ENCODE assay signal across 8 cellular contexts in genomic region chr12:57759360-57759980, GRCh38. TPM values are rescaled to one million over a fixed set of nuclear protein-coding genes. Genes with fewer than 3 reads are reported as not detected.
DNase-seq lines count a peak whose midpoint lies in the region; ATAC-seq, FAIRE-seq and TF ChIP-seq lines count a peak whose summit lies in the region.

No MANE protein-coding gene starts in this region.

- dilution Hi-C loops in IMR-90 (cut with HindIII; ENCODE audit: low sequenced_read_pairs, unreplicated experiment), result no loop called here

- H4K8ac ChIP-seq in IMR-90 (ENCODE audit: low read depth in 2 of 2, low read length in 2 of 2), result no peak overlapping the region

- H3K27me3 ChIP-seq in IMR-90 (ENCODE audit: control insufficient read depth, insufficient read depth, low read length) (peaks cover 24% of the 10 kb centered on the region), uterus (peaks cover 15 to 23% of the 10 kb centered on the region in 2 donors)

- H2BK120ac ChIP-seq in IMR-90 (ENCODE audit: low read depth, low read length), result no peak overlapping the region

- FAIRE-seq in G401.6 (lab: Jason Lieb, UNC), result peak; percentile 81

- TF ChIP-seq POLR2A in IMR-90 (IDR thresholded peaks at IDR 0.05; ENCODE audit: low read depth, low read length) (no peak), uterus (IDR thresholded peaks at IDR 0.05) (no peak)

- no peak overlapping the region for H2BK15ac ChIP-seq in IMR-90 (ENCODE audit: low read depth, low read length)

- TF ChIP-seq CTCF in IMR-90 (conservative IDR thresholded peaks at IDR 0.05; ENCODE audit: low read depth, low read length) (peak; percentile 35; the same call in 1 of the 2 replicates), uterus (IDR thresholded peaks at IDR 0.05) (no peak)

- H2AK5ac ChIP-seq in IMR-90 (ENCODE audit: low read depth, low read length), result no peak overlapping the region

- ATAC-seq in IMR-90 (ENCODE audit: low read depth) (no peak), left colon (peak; percentile 18), GM18498 (IDR thresholded peaks at IDR 0.05; ENCODE audit: unreplicated experiment) (no peak)
- ATAC-seq in activated CD8-positive, alpha-beta T cell treated with anti-CD3 and anti-CD28 coated beads, Interleukin-2, amount 10 ng/mL, durations not matched to agents 7 days and 5 days, result no peak

- no peak overlapping the region for H2BK5ac ChIP-seq in IMR-90 (ENCODE audit: low read depth, low read length, poor library complexity, severe bottlenecking)

- H3K4me3 Mint-ChIP-seq in activated CD8-positive, alpha-beta T cell treated with anti-CD3 and anti-CD28 coated beads, Interleukin-2, amount 10 ng/mL, durations not matched to agents 7 days and 5 days, result no peak overlapping the region

- DNase-seq in IMR-90, result no peak
- peak; percentile 67 for DNase-seq in activated CD8-positive, alpha-beta T cell treated with anti-CD3 and anti-CD28 coated beads, Interleukin-2, amount 10 ng/mL, durations not matched to agents 7 days and 5 days
- DNase-seq in left colon, result no peak
- no peak for DNase-seq in NCI-H446 (lab: John Stamatoyannopoulos, UW)
- DNase-seq in SK-N-DZ (ENCODE audit: low spot score), result no peak
- DNase-seq in uterus, result no peak

- H3K18ac ChIP-seq in IMR-90 (ENCODE audit: low read depth, low read length), result no peak overlapping the region

- H3K9me1 ChIP-seq in IMR-90 (ENCODE audit: insufficient read depth, low read length), result peaks cover 2% of the 10 kb centered on the region; the same call in 1 of the 2 replicates

- peaks cover 2% of the 10 kb centered on the region; the same call in 1 of the 2 replicates for H3K4me1 ChIP-seq in IMR-90 (ENCODE audit: control insufficient read depth, insufficient read depth, low read length)
- H3K4me1 ChIP-seq in uterus, result peaks cover 0 to 12% of the 10 kb centered on the region in 2 donors

- peaks cover 9% of the 10 kb centered on the region for H3K36me3 ChIP-seq in IMR-90 (ENCODE audit: control insufficient read depth, insufficient read depth, low read length)
- H3K36me3 ChIP-seq in uterus, result no peaks in the 10 kb centered on the region

- H3K27ac Mint-ChIP-seq in activated CD8-positive, alpha-beta T cell treated with anti-CD3 and anti-CD28 coated beads, Interleukin-2, amount 10 ng/mL, durations not matched to agents 7 days and 5 days, result no peak overlapping the region

- H4K91ac ChIP-seq in IMR-90 (ENCODE audit: insufficient read depth, low read depth, low read length), result no peak overlapping the region

- no peaks in the 10 kb centered on the region; the same call in 1 of the 2 replicates for H4K20me1 ChIP-seq in IMR-90 (ENCODE audit: insufficient read depth, low read length)

- no peak overlapping the region for H3K56ac ChIP-seq in IMR-90 (ENCODE audit: extremely low read depth, insufficient read depth, low read length)

- H2AFZ ChIP-seq in IMR-90 (replicated peaks; ENCODE audit: low read length, poor library complexity), result no peak overlapping the region

- H2BK20ac ChIP-seq in IMR-90 (ENCODE audit: low read depth, low read length), result no peak overlapping the region

- no peak overlapping the region for H3K23ac ChIP-seq in IMR-90 (ENCODE audit: low read depth, low read length)

- H3K4me2 ChIP-seq in IMR-90 (ENCODE audit: low read depth, low read length), result no peak overlapping the region

- no peak overlapping the region for H2AK9ac ChIP-seq in IMR-90 (replicated peaks; ENCODE audit: low read depth, low read length, poor library complexity)

- H3K9me3 ChIP-seq in IMR-90 (ENCODE audit: control insufficient read depth, insufficient read depth, low read length) (no peaks in the 10 kb centered on the region), uterus (no peaks in the 10 kb centered on the region)

- no peak overlapping the region for H3K14ac ChIP-seq in IMR-90 (replicated peaks; ENCODE audit: low read depth, low read length)

- no peaks in the 10 kb centered on the region for H3K9me3 Mint-ChIP-seq in activated CD8-positive, alpha-beta T cell treated with anti-CD3 and anti-CD28 coated beads, Interleukin-2, amount 10 ng/mL, durations not matched to agents 7 days and 5 days (ENCODE audit: insufficient read depth)

- no peak overlapping the region for H4K5ac ChIP-seq in IMR-90 (ENCODE audit: low read depth, low read length)

- CTCF ChIA-PET in IMR-90 (lab: Yijun Ruan, JAX), result interaction anchor here (0.7 kb wide), 1 partner anchor 16 kb away, joined by 3 read pairs; no protein-coding TSS in a partner anchor
- CTCF ChIA-PET in activated CD8-positive, alpha-beta T cell treated with anti-CD3 and anti-CD28 coated beads, Interleukin-2, amount 10 ng/mL, durations not matched to agents 7 days and 5 days (lab: Charles Lee), result interaction anchor here (0.6 to 2.1 kb wide), 22 partner anchors 8 to 181 kb away, joined by 3 to 20 read pairs (median 4); partner anchors contain the start of genes CTDSP2, EEF1AKMT3, METTL1 and TSFM

- intact Hi-C loops in IMR-90 (cut with micrococcal nuclease), result no loop called here
- intact Hi-C loops in left colon (cut with DNase I, micrococcal nuclease), result no loop called here
- intact Hi-C loops in uterus (cut with DNase I; ENCODE audit: low total_unique reads), result no loop called here

- no TSS peak for BruUV-seq in IMR-90 (replicated peaks; lab: Mats Ljungman, UMichigan)

- H3K4me1 Mint-ChIP-seq in activated CD8-positive, alpha-beta T cell treated with anti-CD3 and anti-CD28 coated beads, Interleukin-2, amount 10 ng/mL, durations not matched to agents 7 days and 5 days (ENCODE audit: low read depth), result peaks cover 23% of the 10 kb centered on the region

- WGBS in IMR-90 (ENCODE audit: extremely low coverage in 2 of 2, insufficient read length in 1 of 2), 2 experiments, result 88% methylated on average over 1 of the region's 3 CpGs; no CpG with 5 or more reads in 1 of the 2 experiments

- no peak for TF ChIP-seq RAD21 in IMR-90 (IDR thresholded peaks at IDR 0.05; ENCODE audit: low read length)

- H3K27ac ChIP-seq in IMR-90 (ENCODE audit: insufficient read depth, low read length) (no peak overlapping the region), uterus (no peak overlapping the region)

- no peaks in the 10 kb centered on the region for H3K79me1 ChIP-seq in IMR-90 (ENCODE audit: low read depth in 1 of 2, low read length in 2 of 2)

- in situ Hi-C loops in IMR-90 (cut with MboI; ENCODE audit: low sequenced_read_pairs), result no loop called here

- no peak overlapping the region for H3K4ac ChIP-seq in IMR-90 (ENCODE audit: low read depth, low read length)

- POLR2A ChIA-PET in IMR-90 (lab: Charles Lee; ENCODE audit: unreplicated experiment), result no interaction called here
- POLR2A ChIA-PET in activated CD8-positive, alpha-beta T cell treated with anti-CD3 and anti-CD28 coated beads, Interleukin-2, amount 10 ng/mL, durations not matched to agents 7 days and 5 days (lab: Charles Lee), result interaction anchor here (0.8 to 1.5 kb wide), 4 partner anchors 9 to 20 kb away, joined by 3 to 5 read pairs (median 3); partner anchors contain the start of genes EEF1AKMT3, METTL1 and TSPAN31

- H3K36me3 Mint-ChIP-seq in activated CD8-positive, alpha-beta T cell treated with anti-CD3 and anti-CD28 coated beads, Interleukin-2, amount 10 ng/mL, durations not matched to agents 7 days and 5 days (ENCODE audit: low read depth), result peaks cover 15% of the 10 kb centered on the region

- H3K4me3 ChIP-seq in IMR-90 (ENCODE audit: insufficient read depth, low read depth, low read length) (no peak overlapping the region), uterus (no peak overlapping the region)

- no peak overlapping the region for H3K9ac ChIP-seq in IMR-90 (ENCODE audit: low read depth, low read length)

- H3K27me3 Mint-ChIP-seq in activated CD8-positive, alpha-beta T cell treated with anti-CD3 and anti-CD28 coated beads, Interleukin-2, amount 10 ng/mL, durations not matched to agents 7 days and 5 days (ENCODE audit: low read depth), result peaks cover 3% of the 10 kb centered on the region

RNA-seq across cellular contexts. Expression of gene MARCHF9, which starts 4.6 kb away (rescaled TPM):
- total RNA-seq in IMR-90 (2012; rRNA removed), result 1.1 TPM in 2 replicates
- polyA plus RNA-seq in IMR-90 (2012; rRNA removed), result 4.7 and 5.4 TPM in 2 replicates
- polyA plus RNA-seq in IMR-90 (2012; cell fraction: cytosol; rRNA removed), result 3.6 and 5.6 TPM in 2 replicates
- 8.1 and 11.9 TPM in 2 replicates for polyA plus RNA-seq in IMR-90 (2012; cell fraction: nucleus; rRNA removed; ENCODE audit: low replicate concordance)
- total RNA-seq in activated CD8-positive, alpha-beta T cell treated with anti-CD3 and anti-CD28 coated beads, Interleukin-2, amount 10 ng/mL, durations not matched to agents 7 days and 5 days, result 10 to 100 TPM; 23.6 to 24.4 TPM
- 10 to 100 TPM; 12.2 to 13.1 TPM for total RNA-seq in left colon
- 20.5 and 26.1 TPM in 2 replicates for polyA plus RNA-seq in SK-N-DZ (2014; cell fraction: cytosol; rRNA removed)
- polyA plus RNA-seq in SK-N-DZ (2014; cell fraction: nucleus; rRNA removed), result 28.3 and 38.3 TPM in 2 replicates
- 1 to 10 TPM in 3 of 4 donors, not detected in 1; 5.1 to 7.6 (median 6.8) TPM for total RNA-seq in uterus

RNA-seq across cellular contexts. Expression of gene CDK4, which starts 7.4 kb away (rescaled TPM):
- 239 and 297 TPM in 2 replicates for total RNA-seq in IMR-90 (2012; rRNA removed)
- 252 and 261 TPM in 2 replicates for polyA plus RNA-seq in IMR-90 (2012; rRNA removed)
- polyA plus RNA-seq in IMR-90 (2012; cell fraction: cytosol; rRNA removed), result 201 and 295 TPM in 2 replicates
- polyA plus RNA-seq in IMR-90 (2012; cell fraction: nucleus; rRNA removed; ENCODE audit: low replicate concordance), result 85.8 and 86.8 TPM in 2 replicates
- total RNA-seq in activated CD8-positive, alpha-beta T cell treated with anti-CD3 and anti-CD28 coated beads, Interleukin-2, amount 10 ng/mL, durations not matched to agents 7 days and 5 days, result 100 to 1,000 TPM; 132 to 146 TPM
- 10 to 100 TPM; 38.4 to 46.0 TPM for total RNA-seq in left colon
- polyA plus RNA-seq in SK-N-DZ (2014; cell fraction: cytosol; rRNA removed), result 521 and 557 TPM in 2 replicates
- 182 and 296 TPM in 2 replicates for polyA plus RNA-seq in SK-N-DZ (2014; cell fraction: nucleus; rRNA removed)
- 100 to 1,000 TPM in 2 of 4 donors, 10 to 100 TPM in 2; 60.0 to 190 (median 110) TPM for total RNA-seq in uterus

RNA-seq across cellular contexts. Expression of gene CYP27B1, which starts 7.4 kb away (rescaled TPM):
- total RNA-seq in IMR-90 (2012; rRNA removed) (0.36 and 0.56 TPM in 2 replicates), left colon (1 to 10 TPM in 1 of 2 donors, under 1 TPM in 1; 0.87 to 1.7 TPM), uterus (1 to 10 TPM in 1 of 4 donors, under 1 TPM in 1, not detected in 2; 0.28 to 1.2 TPM)
- polyA plus RNA-seq in IMR-90 (2012; rRNA removed), result 0.80 and 1.3 TPM in 2 replicates
- polyA plus RNA-seq in IMR-90 (2012; cell fraction: cytosol; rRNA removed), result 0.38 and 0.49 TPM in 2 replicates
- 10.4 and 13.8 TPM in 2 replicates for polyA plus RNA-seq in IMR-90 (2012; cell fraction: nucleus; rRNA removed; ENCODE audit: low replicate concordance)
- total RNA-seq in activated CD8-positive, alpha-beta T cell treated with anti-CD3 and anti-CD28 coated beads, Interleukin-2, amount 10 ng/mL, durations not matched to agents 7 days and 5 days, result 1 to 10 TPM; 2.3 to 2.6 TPM
- 2.3 and 4.5 TPM in 2 replicates for polyA plus RNA-seq in SK-N-DZ (2014; cell fraction: cytosol; rRNA removed)
- polyA plus RNA-seq in SK-N-DZ (2014; cell fraction: nucleus; rRNA removed), result 17.2 and 30.3 TPM in 2 replicates

RNA-seq across cellular contexts. Expression of gene METTL1, which starts 12.4 kb away (rescaled TPM):
- total RNA-seq in IMR-90 (2012; rRNA removed), result 10.8 and 12.4 TPM in 2 replicates
- polyA plus RNA-seq in IMR-90 (2012; rRNA removed), result 27.5 and 31.4 TPM in 2 replicates
- 10.0 and 20.0 TPM in 2 replicates for polyA plus RNA-seq in IMR-90 (2012; cell fraction: cytosol; rRNA removed)
- 31.9 and 38.5 TPM in 2 replicates for polyA plus RNA-seq in IMR-90 (2012; cell fraction: nucleus; rRNA removed; ENCODE audit: low replicate concordance)
- total RNA-seq in activated CD8-positive, alpha-beta T cell treated with anti-CD3 and anti-CD28 coated beads, Interleukin-2, amount 10 ng/mL, durations not matched to agents 7 days and 5 days, result 10 to 100 TPM; 26.3 to 28.8 TPM
- total RNA-seq in left colon, result 10 to 100 TPM in 1 of 2 donors, 1 to 10 TPM in 1; 9.3 to 11.6 TPM
- polyA plus RNA-seq in SK-N-DZ (2014; cell fraction: cytosol; rRNA removed), result 9.8 and 11.7 TPM in 2 replicates
- polyA plus RNA-seq in SK-N-DZ (2014; cell fraction: nucleus; rRNA removed), result 19.3 and 31.1 TPM in 2 replicates
- 10 to 100 TPM in 3 of 4 donors, 1 to 10 TPM in 1; 5.1 to 22.4 (median 18.0) TPM for total RNA-seq in uterus

RNA-seq across cellular contexts. Expression of gene EEF1AKMT3, which starts 12.9 kb away (rescaled TPM):
- total RNA-seq in IMR-90 (2012; rRNA removed), result 3.2 and 3.6 TPM in 2 replicates
- 7.6 and 8.1 TPM in 2 replicates for polyA plus RNA-seq in IMR-90 (2012; rRNA removed)
- polyA plus RNA-seq in IMR-90 (2012; cell fraction: cytosol; rRNA removed), result 4.2 and 6.9 TPM in 2 replicates
- 6.0 and 8.9 TPM in 2 replicates for polyA plus RNA-seq in IMR-90 (2012; cell fraction: nucleus; rRNA removed; ENCODE audit: low replicate concordance)
- 1 to 10 TPM; 3.1 to 3.2 TPM for total RNA-seq in activated CD8-positive, alpha-beta T cell treated with anti-CD3 and anti-CD28 coated beads, Interleukin-2, amount 10 ng/mL, durations not matched to agents 7 days and 5 days
- total RNA-seq in left colon, result 1 to 10 TPM; 4.8 to 6.8 TPM
- polyA plus RNA-seq in SK-N-DZ (2014; cell fraction: cytosol; rRNA removed), result 4.9 and 7.5 TPM in 2 replicates
- 6.4 and 10.0 TPM in 2 replicates for polyA plus RNA-seq in SK-N-DZ (2014; cell fraction: nucleus; rRNA removed)
- total RNA-seq in uterus, result 10 to 100 TPM in 2 of 4 donors, 1 to 10 TPM in 2; 2.3 to 15.5 (median 11.5) TPM
